In the genomic region with DNA sequence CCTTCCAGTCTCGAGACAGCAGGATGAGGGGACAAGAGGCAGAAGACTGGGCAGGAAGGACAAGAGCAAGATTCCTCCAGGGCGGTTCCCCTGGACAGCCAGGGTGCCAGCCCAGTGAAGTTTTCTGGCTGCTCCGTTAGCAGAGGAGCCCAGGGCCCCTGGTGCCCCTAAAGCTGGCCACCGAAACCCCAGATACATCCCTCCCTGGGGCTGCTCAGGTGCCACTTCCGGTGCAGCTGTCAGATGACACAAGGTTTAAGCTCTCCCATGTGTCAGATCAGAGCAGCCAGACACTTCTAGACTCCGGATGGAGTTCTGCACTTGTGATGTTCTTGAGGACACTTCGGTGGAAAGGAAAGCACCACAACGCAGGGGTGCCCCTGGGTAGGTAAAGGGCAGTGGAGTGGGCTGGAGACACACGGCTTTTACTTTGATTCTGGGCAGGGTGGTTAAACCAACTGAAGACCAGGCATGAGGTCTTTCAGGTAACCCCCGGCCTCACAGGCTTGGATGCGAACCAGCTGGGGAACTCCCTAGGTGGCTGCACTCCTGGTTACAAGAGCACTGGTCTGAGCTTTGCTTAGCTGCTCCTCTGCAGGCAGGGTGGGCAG, we compare ENCODE assay signal across 9 cellular contexts.
DNase-seq lines count a peak whose midpoint lies in the region; ATAC-seq and TF ChIP-seq lines count a peak whose summit lies in the region.
"Had no signal": no experiment of that assay in that cellular context is flagged by ENCODE, and none has a peak within 500 bp of the region (broad histone marks: within the 10 kb centered on the region; RNA-seq: fewer than 3 reads in every experiment).

No MANE protein-coding gene starts in this region.

- no peak for DNase-seq in HCT116 (ENCODE audit: low read depth, low spot score)
- peak; percentile 94 for DNase-seq in OCI-LY7 (ENCODE audit: low spot score)
- peak; percentile 66 to 71 (median 70) for DNase-seq in effector memory CD4-positive, alpha-beta T cell
- peak; percentile 40 to 64 for DNase-seq in aorta
- DNase-seq in Kasumi-1 (lab: John Stamatoyannopoulos, UW), result no peak
- no peak for DNase-seq in C1 segment of cervical spinal cord (lab: John Stamatoyannopoulos, UW)
- DNase-seq in SHP77 treated with DMSO at 0.1 percent for 48 hours (lab: John Stamatoyannopoulos, UW), result no peak

- H3K4me2 ChIP-seq in HCT116 (ENCODE audit: low read length), result peak overlapping the region; percentile 19; the same call in 1 of the 2 replicates
- no peak overlapping the region for H3K4me2 ChIP-seq in OCI-LY7 (ENCODE audit: low read length)

- H3K79me2 ChIP-seq in HCT116 (ENCODE audit: insufficient read depth, low read length), result no peaks in the 10 kb centered on the region
- peaks cover 44% of the 10 kb centered on the region; the same call in 1 of the 2 replicates for H3K79me2 ChIP-seq in OCI-LY7 (ENCODE audit: insufficient read depth, low read depth, low read length)

- BruUV-seq in HCT116 (replicated peaks; lab: Mats Ljungman, UMichigan) (no TSS peak), OCI-LY7 (replicated peaks; lab: Mats Ljungman, UMichigan) (no TSS peak)

- intact Hi-C loops in HCT116 (cut with micrococcal nuclease) (no loop called here), OCI-LY7 (cut with micrococcal nuclease; ENCODE audit: unreplicated experiment) (loop anchor here (1.0 to 10.0 kb wide), 4 partner anchors 9 to 729 kb away; a partner anchor contains a TSS), aorta (cut with DNase I) (loop anchor here in 1 of 2 donors (5.0 kb wide), 1 partner anchor 39 kb away; no protein-coding TSS in a partner anchor)

- H3K9ac ChIP-seq in HCT116 (ENCODE audit: low read length), result no peak overlapping the region

- H3K36me3 ChIP-seq in HCT116 (ENCODE audit: control insufficient read depth in 1 of 2, insufficient read depth in 2 of 2, low read length in 2 of 2) (no peaks in the 10 kb centered on the region), OCI-LY7 (ENCODE audit: insufficient read depth, low read length) (peaks cover 20% of the 10 kb centered on the region; the same call in 1 of the 2 replicates), aorta (ENCODE audit: control insufficient read depth in 1 of 2, insufficient read depth in 2 of 2, low read length in 1 of 2) (no peaks in the 10 kb centered on the region)
- peaks cover 8% of the 10 kb centered on the region for H3K36me3 ChIP-seq in effector memory CD4-positive, alpha-beta T cell (ENCODE audit: control insufficient read depth, insufficient read depth, low read length)

- H2AFZ ChIP-seq in HCT116 (ENCODE audit: low read depth, low read length, poor library complexity, severe bottlenecking) (no peak overlapping the region), OCI-LY7 (ENCODE audit: low read length) (no peak overlapping the region)

- TF ChIP-seq RAD21 in HCT116 (IDR thresholded peaks at IDR 0.05; ENCODE audit: low read depth), result no peak

- no peak overlapping the region for H3K4me3 ChIP-seq in HCT116 (replicated peaks in 1 of 2; ENCODE audit: low read depth in 1 of 2, low read length in 2 of 2)
- peak overlapping the region; percentile 68 for H3K4me3 ChIP-seq in OCI-LY7 (ENCODE audit: low read depth, low read length, poor library complexity, severe bottlenecking)
- peak overlapping the region; percentile 33 for H3K4me3 ChIP-seq in effector memory CD4-positive, alpha-beta T cell (ENCODE audit: insufficient read depth, low read depth, low read length, poor library complexity, severe bottlenecking)
- H3K4me3 ChIP-seq in aorta (ENCODE audit: low read length in 2 of 2), result no peak overlapping the region

- H3K9me3 ChIP-seq in HCT116 (ENCODE audit: control insufficient read depth in 1 of 2, insufficient read depth in 1 of 2, low read depth in 1 of 2, low read length in 2 of 2) (no peaks in the 10 kb centered on the region), OCI-LY7 (ENCODE audit: low read length) (no peaks in the 10 kb centered on the region), aorta (ENCODE audit: control insufficient read depth, low read length) (no peaks in the 10 kb centered on the region)
- no peaks in the 10 kb centered on the region for H3K9me3 ChIP-seq in effector memory CD4-positive, alpha-beta T cell (ENCODE audit: control insufficient read depth, low read length)

- WGBS in aorta, 2 donors, result 91 to 92% methylated on average over 11 of the region's 11 CpGs

- no peak for TF ChIP-seq POLR2A in GM18505 (IDR thresholded peaks at IDR 0.05; ENCODE audit: borderline replicate concordance, extremely low read depth, insufficient read depth, insufficient read length)
- no peak for TF ChIP-seq POLR2A in HCT116 (IDR thresholded peaks at IDR 0.05; ENCODE audit: borderline replicate concordance, extremely low read depth, insufficient read depth, insufficient read length)

- TF ChIP-seq CTCF in HCT116 (IDR thresholded peaks at IDR 0.05 in 2 of 3, conservative IDR thresholded peaks at IDR 0.05 in 1 of 3; ENCODE audit: borderline replicate concordance in 1 of 3, insufficient read depth in 1 of 3, low read depth in 2 of 3, low read length in 2 of 3), result no peak
- no peak for TF ChIP-seq CTCF in OCI-LY7 (conservative IDR thresholded peaks at IDR 0.05; ENCODE audit: low read length)

- CTCF ChIA-PET in HCT116 (lab: Charles Lee) (no interaction called here), OCI-LY7 (lab: Charles Lee; ENCODE audit: unreplicated experiment) (interaction anchor here (1.1 to 4.3 kb wide), 7 partner anchors 9 to 83 kb away, joined by 3 to 28 read pairs (median 4); no protein-coding TSS in a partner anchor)

- H3K4me1 ChIP-seq in HCT116 (ENCODE audit: control insufficient read depth in 1 of 2, insufficient read depth in 2 of 2, low read length in 2 of 2), result peaks cover 15 to 27% of the 10 kb centered on the region in 2 experiments
- H3K4me1 ChIP-seq in OCI-LY7 (ENCODE audit: insufficient read depth, low read length, poor library complexity, severe bottlenecking), result no peaks in the 10 kb centered on the region
- H3K4me1 ChIP-seq in effector memory CD4-positive, alpha-beta T cell (ENCODE audit: control insufficient read depth, insufficient read depth, low read length, poor library complexity, severe bottlenecking), result peaks cover 8% of the 10 kb centered on the region
- H3K4me1 ChIP-seq in aorta (ENCODE audit: control insufficient read depth in 1 of 2, insufficient read depth in 2 of 2, low read length in 2 of 2), result peaks cover 0 to 5% of the 10 kb centered on the region in 2 donors

- no peak overlapping the region for H3K27ac ChIP-seq in HCT116 (ENCODE audit: low read depth, low read length)
- H3K27ac ChIP-seq in OCI-LY7 (ENCODE audit: low read depth, low read length, poor library complexity, severe bottlenecking), result no peak overlapping the region
- H3K27ac ChIP-seq in effector memory CD4-positive, alpha-beta T cell (ENCODE audit: insufficient read depth, low read length, poor library complexity, severe bottlenecking), result no peak overlapping the region
- H3K27ac ChIP-seq in aorta (ENCODE audit: low read depth in 1 of 2, low read length in 2 of 2), result no peak overlapping the region
- H3K27ac ChIP-seq: epithelial cell of prostate had no signal

- ATAC-seq in GM18505 (IDR thresholded peaks at IDR 0.05; ENCODE audit: unreplicated experiment), result peak; percentile 68
- no peak for ATAC-seq in HCT116
- no peak for ATAC-seq in aorta (ENCODE audit: low FRiP score)

- no peaks in the 10 kb centered on the region for H3K9me2 ChIP-seq in HCT116 (ENCODE audit: insufficient read depth)
- H3K9me2 ChIP-seq in OCI-LY7 (ENCODE audit: insufficient read depth, low read length), result no peaks in the 10 kb centered on the region

- POLR2A ChIA-PET in HCT116 (lab: Charles Lee), result no interaction called here
- POLR2A ChIA-PET in OCI-LY7 (lab: Charles Lee), result interaction anchor here (0.7 to 5.5 kb wide), 19 partner anchors 9 to 86 kb away, joined by 3 to 33 read pairs (median 6); a partner anchor contains a TSS

- H4K20me1 ChIP-seq in HCT116 (ENCODE audit: insufficient read depth) (no peaks in the 10 kb centered on the region), OCI-LY7 (ENCODE audit: insufficient read depth, low read length) (no peaks in the 10 kb centered on the region)

- RAD21 ChIA-PET in HCT116 (lab: Charles Lee; ENCODE audit: low non-redundant PET in 1 of 2, low total read pairs in 2 of 2, uncharacterized antibody in 2 of 2, unreplicated experiment in 2 of 2), result no interaction called here

- H3K27me3 ChIP-seq in HCT116 (ENCODE audit: insufficient read depth, low read length), result no peaks in the 10 kb centered on the region
- no peaks in the 10 kb centered on the region for H3K27me3 ChIP-seq in effector memory CD4-positive, alpha-beta T cell (replicated peaks; ENCODE audit: control insufficient read depth, insufficient read depth, low read length, poor library complexity, severe bottlenecking)
- H3K27me3 ChIP-seq in aorta (ENCODE audit: control insufficient read depth in 1 of 2, insufficient read depth in 2 of 2, low read length in 1 of 2), result no peaks in the 10 kb centered on the region

TF ChIP-seq in HCT116, 20 proteins besides CTCF, POLR2A, EP300 and RAD21:
- TF ChIP-seq SRF (IDR thresholded peaks at IDR 0.05; ENCODE audit: low read depth) (no peak), CBX3 (IDR thresholded peaks at IDR 0.05; ENCODE audit: low read depth) (no peak), EZH2phosphoT487 (IDR thresholded peaks at IDR 0.05; ENCODE audit: borderline replicate concordance) (no peak), EZH2 (IDR thresholded peaks at IDR 0.05) (no peak), ELF1 (IDR thresholded peaks at IDR 0.05; ENCODE audit: borderline replicate concordance, low read depth) (no peak)
- TF ChIP-seq, protein P1, sequence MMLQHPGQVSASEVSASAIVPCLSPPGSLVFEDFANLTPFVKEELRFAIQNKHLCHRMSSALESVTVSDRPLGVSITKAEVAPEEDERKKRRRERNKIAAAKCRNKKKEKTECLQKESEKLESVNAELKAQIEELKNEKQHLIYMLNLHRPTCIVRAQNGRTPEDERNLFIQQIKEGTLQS (IDR thresholded peaks at IDR 0.05), result no peak
- TF ChIP-seq, protein P2, sequence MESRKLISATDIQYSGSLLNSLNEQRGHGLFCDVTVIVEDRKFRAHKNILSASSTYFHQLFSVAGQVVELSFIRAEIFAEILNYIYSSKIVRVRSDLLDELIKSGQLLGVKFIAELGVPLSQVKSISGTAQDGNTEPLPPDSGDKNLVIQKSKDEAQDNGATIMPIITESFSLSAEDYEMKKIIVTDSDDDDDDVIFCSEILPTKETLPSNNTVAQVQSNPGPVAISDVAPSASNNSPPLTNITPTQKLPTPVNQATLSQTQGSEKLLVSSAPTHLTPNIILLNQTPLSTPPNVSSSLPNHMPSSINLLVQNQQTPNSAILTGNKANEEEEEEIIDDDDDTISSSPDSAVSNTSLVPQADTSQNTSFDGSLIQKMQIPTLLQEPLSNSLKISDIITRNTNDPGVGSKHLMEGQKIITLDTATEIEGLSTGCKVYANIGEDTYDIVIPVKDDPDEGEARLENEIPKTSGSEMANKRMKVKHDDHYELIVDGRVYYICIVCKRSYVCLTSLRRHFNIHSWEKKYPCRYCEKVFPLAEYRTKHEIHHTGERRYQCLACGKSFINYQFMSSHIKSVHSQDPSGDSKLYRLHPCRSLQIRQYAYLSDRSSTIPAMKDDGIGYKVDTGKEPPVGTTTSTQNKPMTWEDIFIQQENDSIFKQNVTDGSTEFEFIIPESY (IDR thresholded peaks at IDR 0.05; ENCODE audit: extremely low read depth, insufficient replicate concordance, low read length), result no peak

Comparison
In these comparisons a context has a peak if more than half of its experiments do, and no peak if none do; other contexts are left out.
1. DNase-seq: peak in OCI-LY7 (single experiment), effector memory CD4-positive, alpha-beta T cell (3 of 3) and aorta (2 of 2); none in HCT116 (single experiment), Kasumi-1 (0 of 2), C1 segment of cervical spinal cord (0 of 14) and SHP77 treated with DMSO at 0.1 percent for 48 hours (single experiment).
2. H3K4me3 ChIP-seq: peak in OCI-LY7 (single experiment) and effector memory CD4-positive, alpha-beta T cell (single experiment); none in HCT116 (0 of 2) and aorta (0 of 2).